19 cellular contexts compared by ENCODE assay signal in the genomic region with DNA sequence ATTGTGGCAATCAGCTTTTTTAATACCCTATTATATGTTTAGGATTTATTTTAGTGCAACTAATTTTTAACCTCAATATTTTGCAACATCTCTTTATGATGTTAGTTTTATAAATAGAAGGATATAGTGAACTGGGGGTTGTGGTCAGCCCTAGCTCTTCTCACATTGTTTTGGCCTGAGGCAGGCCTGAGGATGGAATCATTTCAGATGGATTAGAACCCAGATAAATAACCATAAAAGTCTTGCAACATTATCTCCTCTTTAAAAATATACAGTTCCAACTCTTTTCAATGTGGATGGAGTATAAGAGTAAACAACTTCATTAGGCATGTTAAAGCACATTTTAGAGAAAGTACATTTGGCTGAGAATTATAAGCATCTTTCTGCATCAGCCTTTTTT.
A peak's percentile ranks its signal among the peaks of the same experiment; 100 is the strongest.
DNase-seq lines count a peak whose midpoint lies in the region; ATAC-seq and TF ChIP-seq lines count a peak whose summit lies in the region.
"Had no signal": no experiment of that assay in that cellular context is flagged by ENCODE, and none has a peak within 500 bp of the region (broad histone marks: within the 10 kb centered on the region; RNA-seq: fewer than 3 reads in every experiment).

No MANE protein-coding gene starts in this region.

- CTCF ChIA-PET in AG04449 (lab: Yijun Ruan, JAX): interaction anchor here (1.7 kb wide), 1 partner anchor 10 kb away, joined by 5 read pairs; no protein-coding TSS in a partner anchor

- DNase-seq in AG04449 (ENCODE audit: low read depth, low spot score) (peak; percentile 80), H4 (ENCODE audit: low spot score) (peak; percentile 34), amniotic epithelial cell (ENCODE audit: low read depth) (peak; percentile 96), fibroblast of villous mesenchyme (ENCODE audit: low read depth) (peak; percentile 98), DMS153 treated with DMSO at 0.1 percent for 48 hours (lab: John Stamatoyannopoulos, UW; ENCODE audit: unreplicated experiment) (no peak), head of caudate nucleus (no peak), NCI-H2196 treated with DMSO at 0.1 percent for 48 hours (lab: John Stamatoyannopoulos, UW; ENCODE audit: unreplicated experiment) (no peak), left cardiac atrium (no peak)
- DNase-seq: activated CD4-positive, alpha-beta T cell treated with anti-CD3 and anti-CD28 coated beads for 48 hours; activated CD8-positive, alpha-beta memory T cell treated with anti-CD3 and anti-CD28 coated beads, Interleukin-2, amount 50 U/mL, for 48 hours; anterior cingulate cortex; erythroblast; left colon; NCI-H1105; NCI-H748 treated with DMSO at 0.1 percent for 48 hours; Peyer's patch; retina; stomach had no signal

- no peak for ATAC-seq in left cardiac atrium
- ATAC-seq: left colon, SK-N-SH treated with all-trans-retinoic acid at 6 μM for 48 hours had no signal

- intact Hi-C loops in head of caudate nucleus (cut with DNase I): no loop called here
- intact Hi-C loops in left cardiac atrium (cut with DNase I): no loop called here

- TF ChIP-seq CTCF in AG04449 (IDR thresholded peaks at IDR 0.05; ENCODE audit: insufficient read depth, low read length, missing control alignments) (no peak), fibroblast of villous mesenchyme (IDR thresholded peaks at IDR 0.05; ENCODE audit: insufficient read depth, low read depth, low read length) (no peak)

- H3K4me3 ChIP-seq in AG04449 (ENCODE audit: low read depth, low read length) (no peak overlapping the region), fibroblast of villous mesenchyme (ENCODE audit: low read depth, low read length) (no peak overlapping the region)
- H3K4me3 ChIP-seq: Peyer's patch, stomach had no signal

- POLR2A ChIA-PET in AG04449 (lab: Yijun Ruan, JAX): no interaction called here

Comparison
In these comparisons a context has a peak if more than half of its experiments do, and no peak if none do; other contexts are left out.
1. DNase-seq: peak in AG04449 (single experiment), H4 (single experiment), amniotic epithelial cell (single experiment) and fibroblast of villous mesenchyme (single experiment); none in DMS153 treated with DMSO at 0.1 percent for 48 hours (single experiment), head of caudate nucleus (0 of 42), NCI-H2196 treated with DMSO at 0.1 percent for 48 hours (single experiment) and left cardiac atrium (single experiment).